17 cellular contexts compared by ENCODE assay signal in the genomic region with DNA sequence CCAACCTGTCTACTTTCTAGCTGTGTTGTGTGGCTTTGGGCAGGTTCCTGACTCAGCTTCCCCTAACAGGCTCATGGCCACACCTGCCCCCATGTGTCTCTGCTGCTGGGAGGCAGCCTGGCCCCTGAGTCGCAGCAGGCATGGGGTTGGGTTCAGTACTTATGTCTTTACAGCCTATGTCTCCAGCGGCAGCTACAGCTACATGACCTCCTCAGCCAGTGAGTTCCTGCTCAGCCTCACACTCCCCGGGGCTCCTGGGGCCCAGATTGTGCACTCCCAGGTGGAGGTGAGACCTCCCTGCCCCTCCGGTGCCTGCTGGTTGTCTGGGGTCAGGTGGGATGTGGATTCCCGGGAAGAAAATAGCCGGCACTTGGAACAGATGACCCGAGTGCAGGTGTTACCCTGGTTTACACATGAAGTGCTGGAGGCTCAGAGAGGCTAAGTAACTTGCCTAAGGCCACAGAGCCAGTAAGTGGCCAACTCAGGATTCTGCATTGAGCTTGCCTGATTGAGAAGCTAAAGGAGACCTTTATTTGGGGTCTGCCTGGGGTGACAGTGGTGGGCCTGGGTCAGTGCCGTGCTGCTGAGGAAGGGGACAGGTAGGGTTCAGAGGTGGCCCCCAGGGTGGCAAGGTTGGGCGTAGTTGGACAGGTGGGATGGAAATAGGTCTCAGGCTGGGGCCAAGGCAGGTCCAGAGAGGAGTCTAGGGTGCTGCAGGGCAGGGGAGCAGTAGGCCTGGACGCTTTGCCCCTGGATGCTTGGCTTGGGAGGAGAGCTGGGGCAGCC.
"Had no signal": no experiment of that assay in that cellular context is flagged by ENCODE, and none has a peak within 500 bp of the region (broad histone marks: within the 10 kb centered on the region; RNA-seq: fewer than 3 reads in every experiment).

No MANE protein-coding gene starts in this region.

- H3K27ac ChIP-seq: hepatocyte, left ventricle myocardium inferior, right atrium auricular region, skin epidermis, transverse colon had no signal

- H3K9me3 ChIP-seq: left ventricle myocardium inferior, right atrium auricular region, transverse colon had no signal

- H3K27me3 Mint-ChIP-seq: activated CD8-positive, alpha-beta memory T cell treated with anti-CD3 and anti-CD28 coated beads, Interleukin-2, amount 10 ng/mL, durations not matched to agents 7 days and 5 days; naive thymus-derived CD8-positive, alpha-beta T cell had no signal

- DNase-seq: activated CD8-positive, alpha-beta memory T cell treated with anti-CD3 and anti-CD28 coated beads, Interleukin-2, amount 10 ng/mL, durations not matched to agents 7 days and 5 days; activated effector memory CD4-positive, alpha-beta T cell treated with Interleukin-2 at 50 U/mL for 16 hours; activated naive CD4-positive, alpha-beta T cell treated with anti-CD3 and anti-CD28 coated beads, Interleukin-2, amount 50 U/mL, for 16 hours; activated T-cell treated with anti-CD3 and anti-CD28 coated beads, Interleukin-2, amount 50 U/mL, for 1 hour; kidney; naive thymus-derived CD8-positive, alpha-beta T cell; stimulated activated CD4-positive, alpha-beta T cell treated with anti-CD3 and anti-CD28 coated beads, Interleukin-15, amount 100 ng/mL, for 24 hours; stimulated activated CD4-positive, alpha-beta T cell treated with anti-CD3 and anti-CD28 coated beads, Interleukin-4, amount 100 ng/mL, for 1 hour; stimulated activated naive CD4-positive, alpha-beta T cell; T-helper 9 cell had no signal

- H2AFZ ChIP-seq: hepatocyte had no signal

- H3K4me3 ChIP-seq: hepatocyte, left ventricle myocardium inferior, right atrium auricular region, skin epidermis, transverse colon had no signal

- H3K79me2 ChIP-seq: hepatocyte had no signal

- H3K36me3 Mint-ChIP-seq: activated CD8-positive, alpha-beta memory T cell treated with anti-CD3 and anti-CD28 coated beads, Interleukin-2, amount 10 ng/mL, durations not matched to agents 7 days and 5 days had no signal

- H3K4me2 ChIP-seq: hepatocyte had no signal

- H3K9me3 Mint-ChIP-seq: naive thymus-derived CD8-positive, alpha-beta T cell had no signal

- ATAC-seq: activated CD4-positive, CD25-positive, alpha-beta regulatory T cell treated with anti-CD3 and anti-CD28 coated beads, Interleukin-2, amount 50 U/mL, for 24 hours; activated CD8-positive, alpha-beta memory T cell treated with anti-CD3 and anti-CD28 coated beads, Interleukin-2, amount 10 ng/mL, durations not matched to agents 7 days and 5 days; esophagus mucosa; naive thymus-derived CD8-positive, alpha-beta T cell had no signal

- H3K4me3 Mint-ChIP-seq: activated CD8-positive, alpha-beta memory T cell treated with anti-CD3 and anti-CD28 coated beads, Interleukin-2, amount 10 ng/mL, durations not matched to agents 7 days and 5 days; naive thymus-derived CD8-positive, alpha-beta T cell had no signal

- H3K4me1 ChIP-seq: left ventricle myocardium inferior, right atrium auricular region, transverse colon had no signal

- H3K27ac Mint-ChIP-seq: activated CD8-positive, alpha-beta memory T cell treated with anti-CD3 and anti-CD28 coated beads, Interleukin-2, amount 10 ng/mL, durations not matched to agents 7 days and 5 days had no signal

- H3K27me3 ChIP-seq: hepatocyte, right atrium auricular region, transverse colon had no signal
